ENCODE assay signal across 25 cellular contexts in genomic region chr4:3227878-3228675, GRCh38. TPM values are rescaled to one million over a fixed set of nuclear protein-coding genes. Genes with fewer than 3 reads are reported as not detected.
DNase-seq lines count a peak whose midpoint lies in the region; ATAC-seq and TF ChIP-seq lines count a peak whose summit lies in the region.
"Had no signal": no experiment of that assay in that cellular context is flagged by ENCODE, and none has a peak within 500 bp of the region (broad histone marks: within the 10 kb centered on the region; RNA-seq: fewer than 3 reads in every experiment).

No MANE protein-coding gene starts in this region.

- no peaks in the 10 kb centered on the region for H3K9me3 ChIP-seq in right cardiac atrium (ENCODE audit: control insufficient read depth, low read length)
- no peaks in the 10 kb centered on the region for H3K9me3 ChIP-seq in psoas muscle
- H3K9me3 ChIP-seq in uterus: no peaks in the 10 kb centered on the region
- H3K9me3 ChIP-seq: esophagus muscularis mucosa, mucosa of descending colon, tibial nerve had no signal

- H3K4me1 ChIP-seq in right cardiac atrium (ENCODE audit: control insufficient read depth, insufficient read depth, low read length) (no peaks in the 10 kb centered on the region), psoas muscle (no peaks in the 10 kb centered on the region), uterus (no peaks in the 10 kb centered on the region)
- H3K4me1 ChIP-seq: neural progenitor cell had no signal

- H3K36me3 ChIP-seq in psoas muscle (ENCODE audit: insufficient read depth in 1 of 2, low read depth in 1 of 2): peaks cover 0 to 90% of the 10 kb centered on the region in 2 donors
- no peaks in the 10 kb centered on the region for H3K36me3 ChIP-seq in uterus
- H3K36me3 ChIP-seq: neural progenitor cell had no signal

- WGBS in right cardiac atrium: 77% methylated on average over 23 of the region's 23 CpGs
- 77 to 80% (median 79%) methylated on average over 23 of the region's 23 CpGs for WGBS in psoas muscle, 3 donors

- H3K36me3 Mint-ChIP-seq in brain: peaks cover 59% of the 10 kb centered on the region

- H3K27me3 Mint-ChIP-seq in brain: no peaks in the 10 kb centered on the region
- H3K27me3 Mint-ChIP-seq: activated CD8-positive, alpha-beta memory T cell treated with anti-CD3 and anti-CD28 coated beads, Interleukin-2, amount 10 ng/mL, durations not matched to agents 7 days and 5 days; effector memory CD8-positive, alpha-beta T cell; stimulated activated naive CD8-positive, alpha-beta T cell treated with anti-CD3 and anti-CD28 coated beads, Interleukin-15, amount 100 ng/mL, for 72 hours had no signal

- ATAC-seq in right cardiac atrium (peak; percentile 17 to 26), psoas muscle (peak in 3 of 4 donors; percentile 14 to 50 (median 38))
- ATAC-seq: activated CD8-positive, alpha-beta memory T cell treated with anti-CD3 and anti-CD28 coated beads, Interleukin-2, amount 10 ng/mL, durations not matched to agents 7 days and 5 days; activated naive CD4-positive, alpha-beta T cell treated with anti-CD3 and anti-CD28 coated beads, Interleukin-2, amount 50 U/mL, for 72 hours; effector memory CD8-positive, alpha-beta T cell; left colon; mucosa of descending colon; Panc1; stimulated activated naive CD8-positive, alpha-beta T cell treated with anti-CD3 and anti-CD28 coated beads, Interleukin-15, amount 100 ng/mL, for 72 hours had no signal

- H3K4me3 Mint-ChIP-seq in brain: no peak overlapping the region
- H3K4me3 Mint-ChIP-seq: activated CD8-positive, alpha-beta memory T cell treated with anti-CD3 and anti-CD28 coated beads, Interleukin-2, amount 10 ng/mL, durations not matched to agents 7 days and 5 days; activated T-helper 1 cell treated with anti-CD3 and anti-CD28 coated beads, Interleukin-12 subunit alpha, Interleukin-12 subunit beta, Interleukin-2, Interleukin-4 antibody, amounts not matched to agents 30 ng/mL and 10 ng/mL and 1 ng/mL, durations not matched to agents 14 hours and 24 hours and 36 hours; effector memory CD8-positive, alpha-beta T cell; neural progenitor cell; stimulated activated naive CD8-positive, alpha-beta T cell treated with anti-CD3 and anti-CD28 coated beads, Interleukin-15, amount 100 ng/mL, for 72 hours; T-helper 1 cell treated with Interleukin-12 subunit alpha and Interleukin-12 subunit beta and Interleukin-4 antibody, amounts not matched to agents 30 μg/mL and 1 μg/mL, for 36 hours had no signal

- peak overlapping the region in 3 of 5 experiments; percentile 26 to 65 (median 57) for H3K27ac Mint-ChIP-seq in brain
- H3K27ac Mint-ChIP-seq: activated CD8-positive, alpha-beta memory T cell treated with anti-CD3 and anti-CD28 coated beads, Interleukin-2, amount 10 ng/mL, durations not matched to agents 7 days and 5 days; neural progenitor cell; stimulated activated naive CD8-positive, alpha-beta T cell treated with anti-CD3 and anti-CD28 coated beads, Interleukin-15, amount 100 ng/mL, for 72 hours; T-helper 1 cell treated with Interleukin-12 subunit alpha and Interleukin-12 subunit beta and Interleukin-4 antibody, amounts not matched to agents 30 μg/mL and 1 μg/mL, for 36 hours had no signal

- no peaks in the 10 kb centered on the region for H3K4me1 Mint-ChIP-seq in brain
- H3K4me1 Mint-ChIP-seq: activated CD8-positive, alpha-beta memory T cell treated with anti-CD3 and anti-CD28 coated beads, Interleukin-2, amount 10 ng/mL, durations not matched to agents 7 days and 5 days; neural progenitor cell; stimulated activated naive CD8-positive, alpha-beta T cell treated with anti-CD3 and anti-CD28 coated beads, Interleukin-15, amount 100 ng/mL, for 72 hours had no signal

- intact Hi-C loops in right cardiac atrium (cut with DNase I): no loop called here
- intact Hi-C loops in psoas muscle (cut with DNase I): no loop called here
- intact Hi-C loops in uterus (cut with DNase I; ENCODE audit: low total_unique reads): no loop called here

- in situ Hi-C loops in GM13976 (cut with MboI; ENCODE audit: low sequenced_read_pairs, unreplicated experiment): no loop called here

- no peaks in the 10 kb centered on the region for H3K9me3 Mint-ChIP-seq in brain
- H3K9me3 Mint-ChIP-seq: activated T-helper 1 cell treated with anti-CD3 and anti-CD28 coated beads, Interleukin-12 subunit alpha, Interleukin-12 subunit beta, Interleukin-2, Interleukin-4 antibody, amounts not matched to agents 30 ng/mL and 10 ng/mL and 1 ng/mL, durations not matched to agents 14 hours and 24 hours and 36 hours; effector memory CD8-positive, alpha-beta T cell; neural progenitor cell; stimulated activated naive CD8-positive, alpha-beta T cell treated with anti-CD3 and anti-CD28 coated beads, Interleukin-15, amount 100 ng/mL, for 72 hours; T-helper 1 cell treated with Interleukin-12 subunit alpha and Interleukin-12 subunit beta and Interleukin-4 antibody, amounts not matched to agents 30 μg/mL and 1 μg/mL, for 36 hours had no signal

- H3K27ac ChIP-seq in right cardiac atrium (ENCODE audit: low read length): no peak overlapping the region
- no peak overlapping the region for H3K27ac ChIP-seq in psoas muscle
- H3K27ac ChIP-seq in uterus: no peak overlapping the region
- H3K27ac ChIP-seq: esophagus muscularis mucosa, neural progenitor cell, tibial nerve had no signal

- no peak for TF ChIP-seq POLR2A in uterus (IDR thresholded peaks at IDR 0.05)

- DNase-seq in GM13976 (ENCODE audit: low spot score) (peak; percentile 33), right cardiac atrium (no peak), psoas muscle (peak; percentile 13 to 40), hippocampal formation (lab: John Stamatoyannopoulos, UW) (no peak), uterus (no peak)
- no peak for DNase-seq in NK-92 treated with Interleukin-12 subunit alpha and Interleukin-12 subunit beta, amount 100 ng/mL, for 24 hours (lab: John Stamatoyannopoulos, UW)
- no peak for DNase-seq in activated effector memory CD4-positive, alpha-beta T cell treated with Interleukin-2 at 50 U/mL for 16 hours
- DNase-seq: activated CD4-positive, alpha-beta T cell treated with anti-CD3 and anti-CD28 coated beads for 48 hours; activated CD8-positive, alpha-beta memory T cell treated with anti-CD3 and anti-CD28 coated beads, Interleukin-2, amount 10 ng/mL, durations not matched to agents 7 days and 5 days; DMS53; effector memory CD8-positive, alpha-beta T cell; left colon; NCI-H1105 treated with DMSO at 0.1 percent for 48 hours; NCI-H2081; NCI-H345; stimulated activated naive CD8-positive, alpha-beta T cell treated with anti-CD3 and anti-CD28 coated beads, Interleukin-15, amount 100 ng/mL, for 72 hours had no signal

- no peak overlapping the region for H3K4me3 ChIP-seq in right cardiac atrium (ENCODE audit: low read length)
- H3K4me3 ChIP-seq in psoas muscle: no peak overlapping the region
- H3K4me3 ChIP-seq in uterus: no peak overlapping the region
- H3K4me3 ChIP-seq: esophagus muscularis mucosa, mucosa of descending colon, neural progenitor cell, tibial nerve had no signal

- H3K27me3 ChIP-seq in right cardiac atrium (ENCODE audit: control insufficient read depth, insufficient read depth): no peaks in the 10 kb centered on the region
- H3K27me3 ChIP-seq in psoas muscle (ENCODE audit: insufficient read depth in 3 of 3, low read length in 2 of 3): no peaks in the 10 kb centered on the region
- no peaks in the 10 kb centered on the region for H3K27me3 ChIP-seq in uterus
- H3K27me3 ChIP-seq: esophagus muscularis mucosa, neural progenitor cell, tibial nerve had no signal

- TF ChIP-seq CTCF in GM13976 (IDR thresholded peaks at IDR 0.05; ENCODE audit: borderline replicate concordance, control extremely low read depth, extremely low read depth, insufficient read depth, missing control alignments) (no peak), brain (conservative IDR thresholded peaks at IDR 0.05) (no peak), psoas muscle (IDR thresholded peaks at IDR 0.05) (no peak), uterus (IDR thresholded peaks at IDR 0.05) (no peak)

RNA-seq across cellular contexts. Expression of gene MSANTD1, which starts 20.9 kb away (rescaled TPM):
- polyA plus RNA-seq in brain (ENCODE audit: insufficient read depth, low read depth, low replicate concordance) (0.51 TPM), right cardiac atrium (0.20 TPM), psoas muscle (under 1 TPM; 0.11 to 0.34 (median 0.27) TPM)
- total RNA-seq in right cardiac atrium (under 1 TPM; 0.23 to 0.40 (median 0.34) TPM), psoas muscle (under 1 TPM; 0.25 to 0.94 (median 0.70) TPM), uterus (1 to 10 TPM in 3 of 4 donors, not detected in 1; 1.3 to 3.3 (median 2.1) TPM)

Comparison
In these comparisons a context has a peak if more than half of its experiments do, and no peak if none do; other contexts are left out.
1. DNase-seq: peak in GM13976 (single experiment) and psoas muscle (2 of 2); none in right cardiac atrium (0 of 3), hippocampal formation (0 of 2), uterus (0 of 2), NK-92 treated with Interleukin-12 subunit alpha and Interleukin-12 subunit beta, amount 100 ng/mL, for 24 hours (single experiment) and activated effector memory CD4-positive, alpha-beta T cell treated with Interleukin-2 at 50 U/mL for 16 hours (single experiment).